Comparison of ENCODE assay signal across 5 cellular contexts in genomic region chr2:21379668-21380067, GRCh38.
DNase-seq lines count a peak whose midpoint lies in the region; ATAC-seq, FAIRE-seq and TF ChIP-seq lines count a peak whose summit lies in the region.
"Not testable (repeated sequence)": the region's sequence is repeated elsewhere in the genome, so short reads cannot be mapped to it uniquely, and the experiment has no call there.

No MANE protein-coding gene starts in this region.

- not testable (repeated sequence) for TF ChIP-seq EP300 in A549 (IDR thresholded peaks at IDR 0.05); K562 (IDR thresholded peaks at IDR 0.05; ENCODE audit: low read length); HepG2 (IDR thresholded peaks at IDR 0.05; ENCODE audit: low read depth in 2 of 2, low read length in 2 of 2); HepG2 (CRISPR knock-in tag; IDR thresholded peaks at IDR 0.05; ENCODE audit: borderline replicate concordance)

- H3K36me3 ChIP-seq in BLaER1; BLaER1 treated with 17β-estradiol and CSF1 and Interleukin-3, amounts not matched to agents 10 nM and 100 nM; K562 (ENCODE audit: control insufficient read depth, insufficient read depth, low read length); HepG2 (replicated peaks in 1 of 2; ENCODE audit: control insufficient read depth in 1 of 2, insufficient read depth in 2 of 2, low read length in 2 of 2): not testable (repeated sequence)

- not testable (repeated sequence) for H3K27ac ChIP-seq in A549; BLaER1; BLaER1 treated with 17β-estradiol and CSF1 and Interleukin-3, amounts not matched to agents 10 nM and 100 nM; K562 (ENCODE audit: extremely low read depth, low read depth, low read length); HepG2 (ENCODE audit: extremely low read length, insufficient read depth, low read length)

- peaks cover 79% of the 10 kb centered on the region for H3K27me3 ChIP-seq in BLaER1
- H3K27me3 ChIP-seq in BLaER1 treated with 17β-estradiol and CSF1 and Interleukin-3, amounts not matched to agents 10 nM and 100 nM: peaks cover 18 to 90% (median 86%) of the 10 kb centered on the region in 11 experiments; a peak in 21 of 22 replicates
- H3K27me3 ChIP-seq in K562 (ENCODE audit: control insufficient read depth in 2 of 2, insufficient read depth in 2 of 2, low read length in 2 of 2); HepG2 (ENCODE audit: control insufficient read depth in 1 of 2, insufficient read depth in 2 of 2, low read length in 2 of 2): not testable (repeated sequence)

- in situ Hi-C loops in K562 (cut with MboI); HepG2 (cut with HindIII; ENCODE audit: extremely low pct_ligation_motif_present, low pct_unique_long_range_greater_than_20kb): not testable (repeated sequence)

- H3K4me1 ChIP-seq in A549; K562 (replicated peaks in 1 of 2; ENCODE audit: control insufficient read depth in 2 of 2, insufficient read depth in 2 of 2, low read length in 2 of 2); HepG2 (ENCODE audit: insufficient read depth, low read length): not testable (repeated sequence)
- H3K4me1 ChIP-seq in BLaER1: peaks cover 20% of the 10 kb centered on the region
- peaks cover 0 to 20% (median 13%) of the 10 kb centered on the region in 10 experiments; a peak in 15 of 20 replicates for H3K4me1 ChIP-seq in BLaER1 treated with 17β-estradiol and CSF1 and Interleukin-3, amounts not matched to agents 10 nM and 100 nM

- H3K4me2 ChIP-seq in A549; K562 (ENCODE audit: insufficient read depth, low read length); HepG2 (ENCODE audit: low read depth, low read length): not testable (repeated sequence)
- peak overlapping the region; percentile 50 for H3K4me2 ChIP-seq in BLaER1
- H3K4me2 ChIP-seq in BLaER1 treated with 17β-estradiol and CSF1 and Interleukin-3, amounts not matched to agents 10 nM and 100 nM: peak overlapping the region in 6 of 11 experiments; percentile 44 to 69 (median 59); a peak in 10 of 22 replicates

- H3K9me3 ChIP-seq in A549; BLaER1; K562 (replicated peaks; ENCODE audit: control insufficient read depth, insufficient read depth, low read depth, low read length); HepG2 (ENCODE audit: low read length): not testable (repeated sequence)
- peaks cover 5 to 38% (median 18%) of the 10 kb centered on the region in 11 experiments; a peak in 20 of 22 replicates for H3K9me3 ChIP-seq in BLaER1 treated with 17β-estradiol and CSF1 and Interleukin-3, amounts not matched to agents 10 nM and 100 nM (replicated peaks in 1 of 11)

- BruUV-seq in K562 (replicated peaks; lab: Mats Ljungman, UMichigan); HepG2 (replicated peaks; lab: Mats Ljungman, UMichigan): not testable (repeated sequence)

- peaks cover 29% of the 10 kb centered on the region; the same call in 1 of the 2 replicates for H4K20me1 ChIP-seq in BLaER1
- H4K20me1 ChIP-seq in BLaER1 treated with 17β-estradiol and CSF1 and Interleukin-3, amounts not matched to agents 10 nM and 100 nM: peaks cover 0 to 17% (median 0%) of the 10 kb centered on the region in 11 experiments; a peak in 5 of 22 replicates
- not testable (repeated sequence) for H4K20me1 ChIP-seq in K562 (replicated peaks; ENCODE audit: control insufficient read depth, insufficient read depth, low read length); HepG2 (ENCODE audit: insufficient read depth, low read length)

- CTCF ChIA-PET in A549 (lab: Yijun Ruan, JAX); K562 (lab: Yijun Ruan, JAX; ENCODE audit: low intra/inter-chr PET ratio); HepG2 (lab: Yijun Ruan, JAX; ENCODE audit: low intra/inter-chr PET ratio, low total read pairs): not testable (repeated sequence)

- 0% methylated on average over 2 of the region's 2 CpGs for WGBS in A549 (ENCODE audit: missing lambda C conversion rate)
- 0% methylated on average over 2 of the region's 2 CpGs for WGBS in K562 (ENCODE audit: insufficient coverage, low coverage, missing lambda C conversion rate)
- WGBS in HepG2 (ENCODE audit: low lambda C conversion rate): 6% methylated on average over 2 of the region's 2 CpGs

- not testable (repeated sequence) for H3K4me3 ChIP-seq in A549; BLaER1; BLaER1 treated with 17β-estradiol and CSF1 and Interleukin-3, amounts not matched to agents 10 nM and 100 nM; K562; HepG2 (replicated peaks in 1 of 3; ENCODE audit: insufficient read depth in 1 of 3, low read depth in 2 of 3, low read length in 3 of 3)

- H3K9me1 ChIP-seq in K562 (ENCODE audit: control insufficient read depth, insufficient read depth, low read length): not testable (repeated sequence)

- TF ChIP-seq CTCF in A549 (IDR thresholded peaks at IDR 0.05); K562 (IDR thresholded peaks at IDR 0.05 in 2 of 3, conservative IDR thresholded peaks at IDR 0.05 in 1 of 3; ENCODE audit: insufficient read depth in 2 of 3, low read depth in 1 of 3, low read length in 3 of 3); HepG2 (CRISPR knock-in tag; IDR thresholded peaks at IDR 0.05): not testable (repeated sequence)

- intact Hi-C loops in K562 (cut with micrococcal nuclease); HepG2 (cut with micrococcal nuclease; ENCODE audit: unreplicated experiment): not testable (repeated sequence)

- H2AFZ ChIP-seq in K562 (ENCODE audit: low read depth, low read length); HepG2 (ENCODE audit: low read length): not testable (repeated sequence)

- POLR2A ChIA-PET in A549 (lab: Yijun Ruan, JAX); K562 (lab: Yijun Ruan, JAX); HepG2 (lab: Yijun Ruan, JAX): not testable (repeated sequence)

- not testable (repeated sequence) for TF ChIP-seq POLR2A in A549 (IDR thresholded peaks at IDR 0.05; ENCODE audit: low read length); K562 (conservative IDR thresholded peaks at IDR 0.05); HepG2 (IDR thresholded peaks at IDR 0.05; ENCODE audit: insufficient read depth in 1 of 2, low read depth in 2 of 2, low read length in 2 of 2)

- not testable (repeated sequence) for H3K79me2 ChIP-seq in K562 (ENCODE audit: control insufficient read depth, insufficient read depth, low read length); HepG2 (ENCODE audit: insufficient read depth, low read length)

- not testable (repeated sequence) for H3K9ac ChIP-seq in BLaER1; BLaER1 treated with 17β-estradiol and CSF1 and Interleukin-3, amounts not matched to agents 10 nM and 100 nM; K562 (ENCODE audit: insufficient read depth in 1 of 2, low read depth in 2 of 2, low read length in 2 of 2); HepG2 (ENCODE audit: insufficient read depth, low read depth, low read length)

- not testable (repeated sequence) for ATAC-seq in A549, K562, HepG2

- not testable (repeated sequence) for DNase-seq in A549 (ENCODE audit: low read depth in 1 of 2, low spot score in 1 of 2); K562 (ENCODE audit: extremely low read depth in 1 of 4, low spot score in 3 of 4); HepG2 (ENCODE audit: low spot score)

- not testable (repeated sequence) for FAIRE-seq in A549 (lab: Jason Lieb, UNC); K562 (lab: Jason Lieb, UNC); HepG2 (lab: Jason Lieb, UNC)

- TF ChIP-seq RAD21 in A549 (conservative IDR thresholded peaks at IDR 0.05 in 1 of 2, IDR thresholded peaks at IDR 0.05 in 1 of 2); K562 (CRISPR knock-in tag; conservative IDR thresholded peaks at IDR 0.05 in 1 of 2, IDR thresholded peaks at IDR 0.05 in 1 of 2); HepG2 (CRISPR knock-in tag; IDR thresholded peaks at IDR 0.05): not testable (repeated sequence)

TF ChIP-seq in A549, 52 proteins besides CTCF, POLR2A, EP300 and RAD21:
- peak; percentile 53 for TF ChIP-seq MAFK (IDR thresholded peaks at IDR 0.05; ENCODE audit: partially characterized antibody)
TF ChIP-seq in A549: peak in this region for 1; not testable (repeated sequence) for 51.

TF ChIP-seq in K562, 482 proteins besides CTCF, POLR2A, EP300 and RAD21:
- TF ChIP-seq C11orf30 (IDR thresholded peaks at IDR 0.05; ENCODE audit: low read depth) (0 out of 2 replicates have a peak, but pooled peaks have one; percentile 7), ZNF316 (IDR thresholded peaks at IDR 0.05) (peak; percentile 40; the same call in 1 of the 2 replicates)

TF ChIP-seq in HepG2, 621 proteins besides CTCF, POLR2A, EP300 and RAD21:
- TF ChIP-seq MAFF (IDR thresholded peaks at IDR 0.05; ENCODE audit: low read depth, low read length): peak; percentile 56; the same call in 1 of the 2 replicates
- peak; percentile 47 to 71; a peak in 3 of 4 replicates for TF ChIP-seq MAFK (conservative IDR thresholded peaks at IDR 0.05 in 1 of 2, IDR thresholded peaks at IDR 0.05 in 1 of 2; ENCODE audit: low read length in 2 of 2)
TF ChIP-seq in HepG2: peak in this region for 2; not testable (repeated sequence) for 619.
